9 cellular contexts compared by ENCODE assay signal in genomic region chr11:20337526-20338154, GRCh38. TPM values are rescaled to one million over a fixed set of nuclear protein-coding genes. Genes with fewer than 3 reads are reported as not detected.
A peak's percentile ranks its signal among the peaks of the same experiment; 100 is the strongest.
DNase-seq lines count a peak whose midpoint lies in the region; ATAC-seq and TF ChIP-seq lines count a peak whose summit lies in the region.
"Had no signal": no experiment of that assay in that cellular context is flagged by ENCODE, and none has a peak within 500 bp of the region (broad histone marks: within the 10 kb centered on the region; RNA-seq: fewer than 3 reads in every experiment).

No MANE protein-coding gene starts in this region.

- H3K9me3 ChIP-seq in HEK293 (ENCODE audit: control insufficient read depth, insufficient read depth, low read depth, low read length), result no peaks in the 10 kb centered on the region
- H3K9me3 ChIP-seq in left lung, result no peaks in the 10 kb centered on the region
- no peaks in the 10 kb centered on the region for H3K9me3 ChIP-seq in Peyer's patch
- no peaks in the 10 kb centered on the region for H3K9me3 ChIP-seq in colonic mucosa

- ATAC-seq in stimulated activated memory B cell treated with anti-CD40 and anti-IgM and Interleukin-4, amounts not matched to agents 10 μg/mL and 1 μg/mL and 100 μg/mL, for 72 hours, result no peak
- ATAC-seq in left lung, result no peak

- no peaks in the 10 kb centered on the region for H3K9me3 Mint-ChIP-seq in stimulated activated memory B cell treated with anti-CD40 and anti-IgM and Interleukin-4, amounts not matched to agents 10 μg/mL and 1 μg/mL and 100 μg/mL, for 72 hours

- CTCF ChIA-PET in HEK293 (lab: Yijun Ruan, JAX), result interaction anchor here (0.6 to 3.8 kb wide), 12 partner anchors 12 to 385 kb away, joined by 3 to 27 read pairs (median 4); no protein-coding TSS in a partner anchor

- intact Hi-C loops in left lung (cut with DNase I) (no loop called here), colonic mucosa (cut with DNase I) (no loop called here)

- no peak for TF ChIP-seq POLR2A in Peyer's patch (IDR thresholded peaks at IDR 0.05)

- DNase-seq in DMS114 treated with DMSO at 0.1 percent for 48 hours (lab: John Stamatoyannopoulos, UW; ENCODE audit: unreplicated experiment) (peak; percentile 32), OCI-M1 (lab: John Stamatoyannopoulos, UW) (peak; percentile 56), globus pallidus (ENCODE audit: low spot score) (peak; percentile 62), left lung (no peak), Peyer's patch (no peak), colonic mucosa (no peak)

- H3K27ac Mint-ChIP-seq in stimulated activated memory B cell treated with anti-CD40 and anti-IgM and Interleukin-4, amounts not matched to agents 10 μg/mL and 1 μg/mL and 100 μg/mL, for 72 hours, result no peak overlapping the region

- POLR2A ChIA-PET in HEK293 (lab: Yijun Ruan, JAX), result no interaction called here

- H3K4me3 ChIP-seq in HEK293 (ENCODE audit: low read depth, low read length) (no peak overlapping the region), left lung (no peak overlapping the region), Peyer's patch (no peak overlapping the region), colonic mucosa (no peak overlapping the region)
- H3K4me3 ChIP-seq: SK-N-MC had no signal

- H3K4me3 Mint-ChIP-seq in stimulated activated memory B cell treated with anti-CD40 and anti-IgM and Interleukin-4, amounts not matched to agents 10 μg/mL and 1 μg/mL and 100 μg/mL, for 72 hours, result no peak overlapping the region

- no peaks in the 10 kb centered on the region for H3K4me1 Mint-ChIP-seq in stimulated activated memory B cell treated with anti-CD40 and anti-IgM and Interleukin-4, amounts not matched to agents 10 μg/mL and 1 μg/mL and 100 μg/mL, for 72 hours

- H3K9ac ChIP-seq in colonic mucosa (ENCODE audit: low read depth in 2 of 2, low read length in 2 of 2), result no peak overlapping the region

- H3K27me3 Mint-ChIP-seq in stimulated activated memory B cell treated with anti-CD40 and anti-IgM and Interleukin-4, amounts not matched to agents 10 μg/mL and 1 μg/mL and 100 μg/mL, for 72 hours, result peaks cover 48% of the 10 kb centered on the region

- H3K36me3 Mint-ChIP-seq in stimulated activated memory B cell treated with anti-CD40 and anti-IgM and Interleukin-4, amounts not matched to agents 10 μg/mL and 1 μg/mL and 100 μg/mL, for 72 hours, result no peaks in the 10 kb centered on the region

- H3K36me3 ChIP-seq in HEK293 (ENCODE audit: control insufficient read depth in 2 of 2, insufficient read depth in 1 of 2, low read length in 2 of 2) (no peaks in the 10 kb centered on the region), left lung (no peaks in the 10 kb centered on the region), Peyer's patch (no peaks in the 10 kb centered on the region), colonic mucosa (no peaks in the 10 kb centered on the region)

- H3K27me3 ChIP-seq in left lung (peaks cover 15 to 40% of the 10 kb centered on the region in 2 donors), Peyer's patch (no peaks in the 10 kb centered on the region), colonic mucosa (no peaks in the 10 kb centered on the region)

- H3K4me1 ChIP-seq in HEK293 (ENCODE audit: control insufficient read depth, insufficient read depth, low read length) (no peaks in the 10 kb centered on the region), left lung (no peaks in the 10 kb centered on the region), Peyer's patch (no peaks in the 10 kb centered on the region), colonic mucosa (no peaks in the 10 kb centered on the region)

- H3K27ac ChIP-seq in HEK293 (ENCODE audit: extremely low read depth, low read depth, low read length) (no peak overlapping the region), left lung (no peak overlapping the region), Peyer's patch (no peak overlapping the region), colonic mucosa (no peak overlapping the region)
- H3K27ac ChIP-seq: SK-N-MC had no signal

- TF ChIP-seq CTCF in HEK293 (tag by site-specific recombination; IDR thresholded peaks at IDR 0.05) (peak; percentile 44; the same call in 1 of the 2 replicates), left lung (IDR thresholded peaks at IDR 0.05) (peak in 1 of 2 donors; percentile 15), Peyer's patch (IDR thresholded peaks at IDR 0.05) (peak in 1 of 6 experiments; percentile 7), colonic mucosa (IDR thresholded peaks at IDR 0.05) (no peak)

TF ChIP-seq in HEK293, 187 proteins besides CTCF, POLR2A, EP300 and RAD21:
- TF ChIP-seq ZNF654 (tag by site-specific recombination; IDR thresholded peaks at IDR 0.05; ENCODE audit: low read depth) (peak; percentile 73), ZSCAN30 (tag by site-specific recombination; IDR thresholded peaks at IDR 0.05) (peak; percentile 49; the same call in 1 of the 2 replicates), ZNF19 (tag by site-specific recombination; IDR thresholded peaks at IDR 0.05; ENCODE audit: low read depth) (no peak), SCRT2 (tag by site-specific recombination; IDR thresholded peaks at IDR 0.05) (0 out of 2 replicates have a peak, but pooled peaks have one; percentile 14), PATZ1 (tag by site-specific recombination; IDR thresholded peaks at IDR 0.05) (no peak)
- TF ChIP-seq, protein P1, sequence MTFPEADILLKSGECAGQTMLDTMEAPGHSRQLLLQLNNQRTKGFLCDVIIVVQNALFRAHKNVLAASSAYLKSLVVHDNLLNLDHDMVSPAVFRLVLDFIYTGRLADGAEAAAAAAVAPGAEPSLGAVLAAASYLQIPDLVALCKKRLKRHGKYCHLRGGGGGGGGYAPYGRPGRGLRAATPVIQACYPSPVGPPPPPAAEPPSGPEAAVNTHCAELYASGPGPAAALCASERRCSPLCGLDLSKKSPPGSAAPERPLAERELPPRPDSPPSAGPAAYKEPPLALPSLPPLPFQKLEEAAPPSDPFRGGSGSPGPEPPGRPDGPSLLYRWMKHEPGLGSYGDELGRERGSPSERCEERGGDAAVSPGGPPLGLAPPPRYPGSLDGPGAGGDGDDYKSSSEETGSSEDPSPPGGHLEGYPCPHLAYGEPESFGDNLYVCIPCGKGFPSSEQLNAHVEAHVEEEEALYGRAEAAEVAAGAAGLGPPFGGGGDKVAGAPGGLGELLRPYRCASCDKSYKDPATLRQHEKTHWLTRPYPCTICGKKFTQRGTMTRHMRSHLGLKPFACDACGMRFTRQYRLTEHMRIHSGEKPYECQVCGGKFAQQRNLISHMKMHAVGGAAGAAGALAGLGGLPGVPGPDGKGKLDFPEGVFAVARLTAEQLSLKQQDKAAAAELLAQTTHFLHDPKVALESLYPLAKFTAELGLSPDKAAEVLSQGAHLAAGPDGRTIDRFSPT (tag by site-specific recombination; IDR thresholded peaks at IDR 0.05), result no peak
- TF ChIP-seq, protein P2, sequence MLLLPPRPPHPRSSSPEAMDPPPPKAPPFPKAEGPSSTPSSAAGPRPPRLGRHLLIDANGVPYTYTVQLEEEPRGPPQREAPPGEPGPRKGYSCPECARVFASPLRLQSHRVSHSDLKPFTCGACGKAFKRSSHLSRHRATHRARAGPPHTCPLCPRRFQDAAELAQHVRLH (tag by site-specific recombination; IDR thresholded peaks at IDR 0.05), result no peak
- TF ChIP-seq, protein P3, sequence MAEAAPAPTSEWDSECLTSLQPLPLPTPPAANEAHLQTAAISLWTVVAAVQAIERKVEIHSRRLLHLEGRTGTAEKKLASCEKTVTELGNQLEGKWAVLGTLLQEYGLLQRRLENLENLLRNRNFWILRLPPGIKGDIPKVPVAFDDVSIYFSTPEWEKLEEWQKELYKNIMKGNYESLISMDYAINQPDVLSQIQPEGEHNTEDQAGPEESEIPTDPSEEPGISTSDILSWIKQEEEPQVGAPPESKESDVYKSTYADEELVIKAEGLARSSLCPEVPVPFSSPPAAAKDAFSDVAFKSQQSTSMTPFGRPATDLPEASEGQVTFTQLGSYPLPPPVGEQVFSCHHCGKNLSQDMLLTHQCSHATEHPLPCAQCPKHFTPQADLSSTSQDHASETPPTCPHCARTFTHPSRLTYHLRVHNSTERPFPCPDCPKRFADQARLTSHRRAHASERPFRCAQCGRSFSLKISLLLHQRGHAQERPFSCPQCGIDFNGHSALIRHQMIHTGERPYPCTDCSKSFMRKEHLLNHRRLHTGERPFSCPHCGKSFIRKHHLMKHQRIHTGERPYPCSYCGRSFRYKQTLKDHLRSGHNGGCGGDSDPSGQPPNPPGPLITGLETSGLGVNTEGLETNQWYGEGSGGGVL (tag by site-specific recombination; IDR thresholded peaks at IDR 0.05), result no peak
- TF ChIP-seq, protein P4, sequence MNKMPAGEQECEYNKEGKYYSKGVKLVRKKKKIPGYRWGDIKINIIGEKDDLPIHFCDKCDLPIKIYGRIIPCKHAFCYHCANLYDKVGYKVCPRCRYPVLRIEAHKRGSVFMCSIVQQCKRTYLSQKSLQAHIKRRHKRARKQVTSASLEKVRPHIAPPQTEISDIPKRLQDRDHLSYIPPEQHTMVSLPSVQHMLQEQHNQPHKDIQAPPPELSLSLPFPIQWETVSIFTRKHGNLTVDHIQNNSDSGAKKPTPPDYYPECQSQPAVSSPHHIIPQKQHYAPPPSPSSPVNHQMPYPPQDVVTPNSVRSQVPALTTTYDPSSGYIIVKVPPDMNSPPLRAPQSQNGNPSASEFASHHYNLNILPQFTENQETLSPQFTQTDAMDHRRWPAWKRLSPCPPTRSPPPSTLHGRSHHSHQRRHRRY (tag by site-specific recombination; IDR thresholded peaks at IDR 0.05), result no peak
TF ChIP-seq in HEK293: peak in this region for 3.

RNA-seq across cellular contexts. Expression of gene HTATIP2, which starts 25.9 kb away (rescaled TPM):
- total RNA-seq in left lung (10 to 100 TPM; 67.6 to 67.7 TPM), Peyer's patch (100 to 1,000 TPM in 3 of 4 donors, 10 to 100 TPM in 1; 89.1 to 280 (median 118) TPM), colonic mucosa (100 to 1,000 TPM; 116 to 126 TPM)

RNA-seq across cellular contexts. Expression of gene PRMT3, which starts 49.9 kb away (rescaled TPM):
- total RNA-seq in left lung (10 to 100 TPM in 1 of 2 donors, 1 to 10 TPM in 1; 8.0 to 13.2 TPM), Peyer's patch (10 to 100 TPM; 10.5 to 42.1 (median 16.2) TPM), colonic mucosa (10 to 100 TPM in 1 of 2 donors, 1 to 10 TPM in 1; 6.2 to 11.0 TPM)

Comparison
In these comparisons a context has a peak if more than half of its experiments do, and no peak if none do; other contexts are left out.
1. DNase-seq: peak in DMS114 treated with DMSO at 0.1 percent for 48 hours (single experiment), OCI-M1 (single experiment) and globus pallidus (single experiment); none in left lung (0 of 2), Peyer's patch (0 of 3) and colonic mucosa (single experiment).